In genomic region chr13:109868583-109869311, GRCh38 we compare ENCODE assay signal across 10 cellular contexts.
A peak's percentile ranks its signal among the peaks of the same experiment; 100 is the strongest.
DNase-seq lines count a peak whose midpoint lies in the region; ATAC-seq, FAIRE-seq and TF ChIP-seq lines count a peak whose summit lies in the region.
"Had no signal": no experiment of that assay in that cellular context is flagged by ENCODE, and none has a peak within 500 bp of the region (broad histone marks: within the 10 kb centered on the region; RNA-seq: fewer than 3 reads in every experiment).

No MANE protein-coding gene starts in this region.

- no peaks in the 10 kb centered on the region for H3K9me3 ChIP-seq in RWPE2 (ENCODE audit: severe bottlenecking)
- H3K9me3 ChIP-seq in small intestine (ENCODE audit: control insufficient read depth, low read depth) = no peaks in the 10 kb centered on the region

- H3K36me3 ChIP-seq in RWPE2 (ENCODE audit: low read depth) = no peaks in the 10 kb centered on the region
- no peaks in the 10 kb centered on the region for H3K36me3 ChIP-seq in small intestine (ENCODE audit: control insufficient read depth in 2 of 2, insufficient read depth in 2 of 2, low read length in 2 of 2)

- peak; percentile 51 for FAIRE-seq in small intestine (lab: Jason Lieb, UNC)

- DNase-seq in NCI-H748 (lab: John Stamatoyannopoulos, UW; ENCODE audit: unreplicated experiment) = peak; percentile 40
- DNase-seq in NCI-H748 treated with DMSO at 0.1 percent for 48 hours (lab: John Stamatoyannopoulos, UW) = no peak
- DNase-seq in RWPE2 (ENCODE audit: low spot score) = no peak
- peak; percentile 34 for DNase-seq in iris pigment epithelial cell (ENCODE audit: low read depth)
- peak; percentile 86 for DNase-seq in small intestine
- no peak for DNase-seq in NCI-H2196 treated with DMSO at 0.1 percent for 48 hours (lab: John Stamatoyannopoulos, UW; ENCODE audit: unreplicated experiment)
- no peak for DNase-seq in dermis blood vessel endothelial cell
- no peak for DNase-seq in MV-4-11 (lab: John Stamatoyannopoulos, UW)
- DNase-seq: activated naive CD4-positive, alpha-beta T cell; cortex of kidney had no signal

- H3K27me3 ChIP-seq in RWPE2 (ENCODE audit: insufficient read depth, poor library complexity, severe bottlenecking) (no peaks in the 10 kb centered on the region), small intestine (ENCODE audit: control insufficient read depth in 2 of 2, insufficient read depth in 2 of 2, low read length in 2 of 2) (no peaks in the 10 kb centered on the region)

- WGBS in small intestine, 3 donors = 16 to 44% (median 36%) methylated on average over 3 of the region's 3 CpGs

- H3K4me1 ChIP-seq in RWPE2 (ENCODE audit: insufficient read depth, poor library complexity, severe bottlenecking) (peaks cover 12% of the 10 kb centered on the region), small intestine (ENCODE audit: control insufficient read depth in 2 of 2, insufficient read depth in 1 of 2, low read depth in 1 of 2, low read length in 1 of 2) (peaks cover 2 to 6% of the 10 kb centered on the region in 2 donors)

- no peak overlapping the region for H3K4me3 ChIP-seq in RWPE2 (ENCODE audit: severe bottlenecking)
- no peak overlapping the region for H3K4me3 ChIP-seq in small intestine (ENCODE audit: low read depth in 1 of 2, low read length in 2 of 2)

- H3K27ac ChIP-seq in RWPE2 (ENCODE audit: poor library complexity, severe bottlenecking) (peak overlapping the region; percentile 41), small intestine (ENCODE audit: low read depth in 1 of 2, low read length in 1 of 2) (peak overlapping the region; percentile 7 to 48)

- no peak for TF ChIP-seq CTCF in RWPE2 (IDR thresholded peaks at IDR 0.05; ENCODE audit: poor library complexity, severe bottlenecking)

- peak; percentile 45 for ATAC-seq in RWPE2 (ENCODE audit: low read depth)

Comparison
In these comparisons a context has a peak if more than half of its experiments do, and no peak if none do; other contexts are left out.
1. DNase-seq: peak in NCI-H748 (single experiment), iris pigment epithelial cell (single experiment) and small intestine (single experiment); none in NCI-H748 treated with DMSO at 0.1 percent for 48 hours (single experiment), RWPE2 (single experiment), NCI-H2196 treated with DMSO at 0.1 percent for 48 hours (single experiment), dermis blood vessel endothelial cell (single experiment) and MV-4-11 (single experiment).